Comparison of ENCODE assay signal across 8 cellular contexts in genomic region chr3:122383915-122384697, GRCh38. TPM values are rescaled to one million over a fixed set of nuclear protein-coding genes. Genes with fewer than 3 reads are reported as not detected.
A peak's percentile ranks its signal among the peaks of the same experiment; 100 is the strongest.
DNase-seq lines count a peak whose midpoint lies in the region; ATAC-seq lines count a peak whose summit lies in the region.

TSS of gene FAM162A (plus strand) at chr3:122384182. CDS start at chr3:122384266, 84 bp downstream.

- peaks cover 3% of the 10 kb centered on the region for H3K79me1 ChIP-seq in mesendoderm (ENCODE audit: low read length)

- no peaks in the 10 kb centered on the region for H3K4me1 ChIP-seq in mesendoderm (ENCODE audit: control insufficient read depth, low read depth, low read length)

- ATAC-seq in GM21360 (IDR thresholded peaks at IDR 0.05; ENCODE audit: unreplicated experiment) = peak; percentile 92
- peak; percentile 93 for ATAC-seq in effector memory CD8-positive, alpha-beta T cell (replicated peaks)

- H3K79me2 ChIP-seq in mesendoderm (ENCODE audit: control insufficient read depth, insufficient read depth, low read length) = peaks cover 20% of the 10 kb centered on the region

- H2AK5ac ChIP-seq in mesendoderm (ENCODE audit: low read length) = no peak within 1 kb of the TSS

- peak within 1 kb of the TSS; percentile 35 for H4K5ac ChIP-seq in mesendoderm (ENCODE audit: low read length)

- no peaks in the 10 kb centered on the region for H3K9me3 Mint-ChIP-seq in effector memory CD8-positive, alpha-beta T cell

- peak within 1 kb of the TSS; percentile 91 to 92 for H3K4me3 Mint-ChIP-seq in effector memory CD8-positive, alpha-beta T cell

- H3K4me2 ChIP-seq in mesendoderm (ENCODE audit: low read length) = peak within 1 kb of the TSS; percentile 64

- H2BK15ac ChIP-seq in mesendoderm (replicated peaks; ENCODE audit: low read depth) = no peak within 1 kb of the TSS

- H2BK5ac ChIP-seq in mesendoderm (ENCODE audit: low read length) = no peak within 1 kb of the TSS

- peak within 1 kb of the TSS; percentile 85 to 92 for H3K27ac Mint-ChIP-seq in effector memory CD8-positive, alpha-beta T cell

- peaks cover 17% of the 10 kb centered on the region for H3K36me3 Mint-ChIP-seq in effector memory CD8-positive, alpha-beta T cell (ENCODE audit: insufficient read depth)

- no CpG with 5 or more reads among the region's 51 CpGs for WGBS in mesendoderm (ENCODE audit: extremely low coverage, insufficient coverage, low lambda C conversion rate)

- H3K27me3 Mint-ChIP-seq in effector memory CD8-positive, alpha-beta T cell = no peaks in the 10 kb centered on the region

- no peaks in the 10 kb centered on the region for H3K27me3 ChIP-seq in mesendoderm (ENCODE audit: insufficient read depth, low read length, poor library complexity)

- H3K36me3 ChIP-seq in mesendoderm (ENCODE audit: control insufficient read depth, insufficient read depth, low read length) = no peaks in the 10 kb centered on the region

- peak within 1 kb of the TSS; percentile 73 for H3K9ac ChIP-seq in mesendoderm (ENCODE audit: low read length)

- peak within 1 kb of the TSS; percentile 79 for H4K8ac ChIP-seq in mesendoderm (ENCODE audit: low read depth, low read length)

- H3K18ac ChIP-seq in mesendoderm (ENCODE audit: low read length) = no peak within 1 kb of the TSS

- DNase-seq in COR-L47 (lab: John Stamatoyannopoulos, UW) (peak; percentile 99), HT1080 (ENCODE audit: low read depth) (peak; percentile 95), NOMO-1 (lab: John Stamatoyannopoulos, UW; ENCODE audit: unreplicated experiment in 2 of 2) (peak; percentile 96), mesendoderm (peak; percentile 97)
- DNase-seq in activated CD8-positive, alpha-beta memory T cell treated with anti-CD3 and anti-CD28 coated beads for 4 hours (ENCODE audit: low read depth in 2 of 2) = peak; percentile 81 to 85
- DNase-seq in effector memory CD8-positive, alpha-beta T cell = peak; percentile 90 to 92 (median 92)
- peak; percentile 83 for DNase-seq in stimulated activated CD8-positive, alpha-beta memory T cell treated with anti-CD3 and anti-CD28 coated beads, Interleukin-15, amount 100 ng/mL, for 24 hours (ENCODE audit: low read depth)

- peaks cover 18% of the 10 kb centered on the region in 2 donors for H3K4me1 Mint-ChIP-seq in effector memory CD8-positive, alpha-beta T cell (ENCODE audit: low read depth in 2 of 2)

- peak within 1 kb of the TSS; percentile 18 for H3K4ac ChIP-seq in mesendoderm (ENCODE audit: low read depth, low read length)

- peak within 1 kb of the TSS; percentile 89 for H3K56ac ChIP-seq in mesendoderm (ENCODE audit: low read length)

- H2BK120ac ChIP-seq in mesendoderm (ENCODE audit: low read depth, low read length) = no peak within 1 kb of the TSS

- peak within 1 kb of the TSS; percentile 6 for H3K27ac ChIP-seq in mesendoderm (ENCODE audit: low read depth, low read length)

- no peak within 1 kb of the TSS for H3K23ac ChIP-seq in mesendoderm (ENCODE audit: low read length)

- peak within 1 kb of the TSS; percentile 61 for H3K4me3 ChIP-seq in mesendoderm (ENCODE audit: low read length)

RNA-seq across cellular contexts. Expression of gene FAM162A, which starts in this region (rescaled TPM):
- total RNA-seq in HT1080 (2014; rRNA removed; shearing (Covaris generic)) = 78.9 and 81.1 TPM in 2 replicates
- 85.7 and 86.5 TPM in 2 replicates for polyA plus RNA-seq in HT1080 (2015; cell fraction: cytosol; rRNA removed)
- 42.7 and 47.0 TPM in 2 replicates for polyA plus RNA-seq in HT1080 (2015; cell fraction: nucleus; rRNA removed)
- 24.1 TPM for polyA plus RNA-seq in mesendoderm (2013, experiment 1 of 2)
- polyA plus RNA-seq in mesendoderm (2013, experiment 2 of 2) = 24.0 TPM

Comparison
In these comparisons a context has a peak if more than half of its experiments do, and no peak if none do; other contexts are left out.
1. Peak in every context shown above with its lines: DNase-seq, ATAC-seq, H3K4me3 ChIP-seq and H3K27ac ChIP-seq.